30 cellular contexts compared by ENCODE assay signal in genomic region chr3:58991623-58992022, GRCh38.
"Had no signal": no experiment of that assay in that cellular context is flagged by ENCODE, and none has a peak within 500 bp of the region (broad histone marks: within the 10 kb centered on the region; RNA-seq: fewer than 3 reads in every experiment).

No MANE protein-coding gene starts in this region.

- H3K36me3 Mint-ChIP-seq: activated naive CD4-positive, alpha-beta T cell treated with anti-CD3 and anti-CD28 coated beads, Interleukin-2, amount 10 ng/mL, durations not matched to agents 7 days and 5 days; activated naive CD4-positive, alpha-beta T cell treated with anti-CD3 and anti-CD28 coated beads, Interleukin-2, amount 50 U/mL, for 72 hours; activated naive CD8-positive, alpha-beta T cell treated with anti-CD3 and anti-CD28 coated beads, Interleukin-2, amount 10 ng/mL, durations not matched to agents 7 days and 5 days had no signal

- ATAC-seq: activated naive CD4-positive, alpha-beta T cell treated with anti-CD3 and anti-CD28 coated beads, Interleukin-2, amount 50 U/mL, for 72 hours; activated T-cell treated with anti-CD3 and anti-CD28 coated beads, Interleukin-2, amount 50 U/mL, for 72 hours; effector memory CD8-positive, alpha-beta T cell; gastroesophageal sphincter; heart right ventricle; T-helper 17 cell had no signal

- H3K27me3 Mint-ChIP-seq: activated naive CD4-positive, alpha-beta T cell treated with anti-CD3 and anti-CD28 coated beads, Interleukin-2, amount 10 ng/mL, durations not matched to agents 7 days and 5 days had no signal

- H3K27ac Mint-ChIP-seq: activated CD4-positive, alpha-beta memory T cell treated with anti-CD3 and anti-CD28 coated beads, Interleukin-2, amount 10 ng/mL, durations not matched to agents 7 days and 5 days; activated CD4-positive, alpha-beta T cell treated with anti-CD3 and anti-CD28 coated beads, Interleukin-2, amount 10 ng/mL, durations not matched to agents 7 days and 5 days; activated naive CD4-positive, alpha-beta T cell treated with anti-CD3 and anti-CD28 coated beads, Interleukin-2, amount 10 ng/mL, durations not matched to agents 7 days and 5 days; activated naive CD4-positive, alpha-beta T cell treated with anti-CD3 and anti-CD28 coated beads, Interleukin-2, amount 50 U/mL, for 72 hours; activated naive CD8-positive, alpha-beta T cell treated with anti-CD3 and anti-CD28 coated beads, Interleukin-2, amount 10 ng/mL, durations not matched to agents 7 days and 5 days; activated T-cell treated with anti-CD3 and anti-CD28 coated beads, Interleukin-2, amount 50 U/mL, for 24 hours; activated T-cell treated with anti-CD3 and anti-CD28 coated beads, Interleukin-2, amount 50 U/mL, for 72 hours; effector memory CD8-positive, alpha-beta T cell; T-helper 17 cell; T-helper 2 cell treated with Interferon-gamma antibody and Interleukin-4, amounts not matched to agents 5 μg/mL and 100 μg/mL, for 36 hours had no signal

- H3K4me1 Mint-ChIP-seq: activated CD4-positive, alpha-beta memory T cell treated with anti-CD3 and anti-CD28 coated beads, Interleukin-2, amount 10 ng/mL, durations not matched to agents 7 days and 5 days; activated CD4-positive, alpha-beta T cell treated with anti-CD3 and anti-CD28 coated beads, Interleukin-2, amount 10 ng/mL, durations not matched to agents 7 days and 5 days had no signal

- H3K9me3 Mint-ChIP-seq: activated CD4-positive, alpha-beta memory T cell treated with anti-CD3 and anti-CD28 coated beads, Interleukin-2, amount 10 ng/mL, durations not matched to agents 7 days and 5 days; activated CD4-positive, alpha-beta T cell treated with anti-CD3 and anti-CD28 coated beads, Interleukin-2, amount 10 ng/mL, durations not matched to agents 7 days and 5 days; activated naive CD4-positive, alpha-beta T cell treated with anti-CD3 and anti-CD28 coated beads, Interleukin-2, amount 10 ng/mL, durations not matched to agents 7 days and 5 days; activated naive CD4-positive, alpha-beta T cell treated with anti-CD3 and anti-CD28 coated beads, Interleukin-2, amount 50 U/mL, for 72 hours; activated naive CD8-positive, alpha-beta T cell treated with anti-CD3 and anti-CD28 coated beads, Interleukin-2, amount 10 ng/mL, durations not matched to agents 7 days and 5 days; activated T-cell treated with anti-CD3 and anti-CD28 coated beads, Interleukin-2, amount 50 U/mL, for 24 hours; activated T-cell treated with anti-CD3 and anti-CD28 coated beads, Interleukin-2, amount 50 U/mL, for 72 hours; effector memory CD8-positive, alpha-beta T cell; T-helper 2 cell treated with Interferon-gamma antibody and Interleukin-4, amounts not matched to agents 5 μg/mL and 100 μg/mL, for 36 hours had no signal

- DNase-seq: activated CD4-positive, alpha-beta memory T cell treated with anti-CD3 and anti-CD28 coated beads, Interleukin-2, amount 10 ng/mL, durations not matched to agents 7 days and 5 days; activated CD4-positive, alpha-beta T cell treated with anti-CD3 and anti-CD28 coated beads for 1 hour; activated CD4-positive, alpha-beta T cell treated with anti-CD3 and anti-CD28 coated beads for 4 hours; activated CD4-positive, alpha-beta T cell treated with anti-CD3 and anti-CD28 coated beads, Interleukin-2, amount 10 ng/mL, durations not matched to agents 7 days and 5 days; activated CD4-positive, alpha-beta T cell treated with anti-CD3 and anti-CD28 coated beads, Interleukin-2, amount 50 U/mL, for 4 hours; activated CD8-positive, alpha-beta memory T cell treated with anti-CD3 and anti-CD28 coated beads, Interleukin-2, amount 50 U/mL, for 48 hours; activated gamma-delta T cell; activated naive CD4-positive, alpha-beta T cell; activated naive CD4-positive, alpha-beta T cell treated with anti-CD3 and anti-CD28 coated beads, Interleukin-2, amount 10 ng/mL, durations not matched to agents 7 days and 5 days; activated naive CD8-positive, alpha-beta T cell treated with anti-CD3 and anti-CD28 coated beads, Interleukin-2, amount 10 ng/mL, durations not matched to agents 7 days and 5 days; activated T-cell treated with anti-CD3 and anti-CD28 coated beads for 4 hours; activated T-cell treated with anti-CD3 and anti-CD28 coated beads, Interleukin-2, amount 50 U/mL, for 24 hours; activated T-cell treated with anti-CD3 and anti-CD28 coated beads, Interleukin-2, amount 50 U/mL, for 72 hours; amniotic stem cell; anterior cingulate cortex; brain microvascular endothelial cell; caudate nucleus; cortex of kidney; dermis blood vessel endothelial cell; effector CD4-positive, alpha-beta T cell; effector memory CD8-positive, alpha-beta T cell; esophagus squamous epithelium; foreskin melanocyte; heart right ventricle; hippocampal formation; T-helper 17 cell; T1000 had no signal

- H3K4me3 Mint-ChIP-seq: activated CD4-positive, alpha-beta memory T cell treated with anti-CD3 and anti-CD28 coated beads, Interleukin-2, amount 10 ng/mL, durations not matched to agents 7 days and 5 days; activated CD4-positive, alpha-beta T cell treated with anti-CD3 and anti-CD28 coated beads, Interleukin-2, amount 10 ng/mL, durations not matched to agents 7 days and 5 days; activated naive CD4-positive, alpha-beta T cell treated with anti-CD3 and anti-CD28 coated beads, Interleukin-2, amount 10 ng/mL, durations not matched to agents 7 days and 5 days; activated naive CD8-positive, alpha-beta T cell treated with anti-CD3 and anti-CD28 coated beads, Interleukin-2, amount 10 ng/mL, durations not matched to agents 7 days and 5 days; activated T-cell treated with anti-CD3 and anti-CD28 coated beads, Interleukin-2, amount 50 U/mL, for 24 hours; activated T-cell treated with anti-CD3 and anti-CD28 coated beads, Interleukin-2, amount 50 U/mL, for 72 hours; effector memory CD8-positive, alpha-beta T cell; T-helper 17 cell; T-helper 2 cell treated with Interferon-gamma antibody and Interleukin-4, amounts not matched to agents 5 μg/mL and 100 μg/mL, for 36 hours had no signal
